8 cellular contexts compared by ENCODE assay signal in the genomic region with DNA sequence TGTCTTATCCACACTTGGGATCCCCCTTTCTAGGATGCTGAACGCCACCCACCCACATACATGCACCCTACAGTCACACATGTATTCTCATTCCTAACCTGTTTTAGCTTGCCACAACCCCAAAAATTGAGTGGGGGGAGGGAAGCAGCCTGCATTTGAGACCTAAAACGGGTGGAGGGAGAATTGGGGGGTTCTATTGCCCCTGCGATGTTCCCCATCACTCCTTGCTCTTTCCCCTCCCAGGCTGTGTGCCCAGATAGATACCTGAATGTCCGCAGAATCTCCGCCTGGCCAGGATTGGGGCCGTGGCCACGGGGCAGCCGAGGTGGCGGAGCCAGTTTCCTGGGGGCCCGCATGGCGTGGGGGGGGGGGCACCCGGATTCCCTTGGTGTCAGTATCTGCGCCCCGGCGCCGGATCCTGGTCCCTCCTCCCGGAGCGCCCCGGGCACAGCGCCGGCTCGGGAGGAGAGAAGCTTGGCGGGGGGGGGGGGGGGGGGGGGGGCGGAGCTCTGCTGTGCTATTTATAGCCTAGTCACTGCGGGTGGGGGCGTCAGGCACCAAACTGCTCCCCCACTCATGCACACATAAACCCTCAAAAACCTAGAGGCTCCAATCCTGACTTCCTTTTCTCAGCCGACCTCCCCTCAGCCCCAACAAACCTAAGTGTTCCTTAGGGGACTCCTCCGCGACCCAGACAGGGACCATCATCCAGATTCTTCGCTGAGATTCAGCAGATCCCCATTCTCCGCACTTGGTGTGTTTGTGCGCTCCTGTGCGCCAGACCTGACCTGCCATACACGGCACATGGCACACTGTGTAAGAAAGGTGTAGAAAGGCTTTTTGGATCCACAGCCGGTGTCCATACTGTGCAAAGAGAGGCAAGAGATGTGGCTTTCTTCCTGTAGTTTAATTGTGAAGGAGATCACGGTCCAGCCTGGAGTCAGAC. TPM values are rescaled to one million over a fixed set of nuclear protein-coding genes. Genes with fewer than 3 reads are reported as not detected.
A peak's percentile ranks its signal among the peaks of the same experiment; 100 is the strongest.
DNase-seq lines count a peak whose midpoint lies in the region; ATAC-seq and TF ChIP-seq lines count a peak whose summit lies in the region.

No MANE protein-coding gene starts in this region.

- in situ Hi-C loops in T47D (cut with HindIII; ENCODE audit: low pct_unique_long_range_greater_than_20kb, low sequenced_read_pairs), result no loop called here

- ATAC-seq in left colon (no peak), HG03439 (IDR thresholded peaks at IDR 0.05; ENCODE audit: unreplicated experiment) (no peak), HG03280 (IDR thresholded peaks at IDR 0.05; ENCODE audit: unreplicated experiment) (no peak)

- DNase-seq in GM20000 (ENCODE audit: low spot score) (peak; percentile 43), SHP77 (lab: John Stamatoyannopoulos, UW) (peak; percentile 41 to 58), T47D (ENCODE audit: low read depth in 1 of 2, low spot score in 1 of 2) (peak; percentile 62 to 82), left colon (peak; percentile 41 to 55), iPS-NIHi11 (ENCODE audit: low spot score) (no peak)
- peak; percentile 39 for DNase-seq in stimulated activated CD4-positive, alpha-beta T cell treated with anti-CD3 and anti-CD28 coated beads, Interleukin-4, amount 100 ng/mL, for 1 hour

- TF ChIP-seq CTCF in GM20000 (IDR thresholded peaks at IDR 0.05; ENCODE audit: extremely low read depth, missing control alignments), result no peak

- intact Hi-C loops in left colon (cut with DNase I, micrococcal nuclease), result loop anchor here in 1 of 2 donors (10.0 kb wide), 1 partner anchor 48 kb away; the partner anchor contains the start of genes ITGA10 and PEX11B

RNA-seq across cellular contexts. Expression of gene ANKRD34A, which starts 1.9 kb away (rescaled TPM):
- total RNA-seq in left colon, result under 1 TPM; 0.27 to 0.42 TPM

RNA-seq across cellular contexts. Expression of gene POLR3GL, which starts 2.1 kb away (rescaled TPM):
- total RNA-seq in left colon, result 10 to 100 TPM; 13.6 to 17.0 TPM

RNA-seq across cellular contexts. Expression of gene LIX1L, which starts 4.6 kb away (rescaled TPM):
- total RNA-seq in left colon, result 1 to 10 TPM; 4.2 to 9.0 TPM

RNA-seq across cellular contexts. Expression of gene TXNIP, which starts 33.9 kb away (rescaled TPM):
- total RNA-seq in left colon, result 100 to 1,000 TPM; 550 to 720 TPM

RNA-seq across cellular contexts. Expression of gene RBM8A, which starts 35.1 kb away (rescaled TPM):
- total RNA-seq in left colon, result 10 to 100 TPM; 86.9 to 94.1 TPM
